8 cellular contexts compared by ENCODE assay signal in the genomic region with DNA sequence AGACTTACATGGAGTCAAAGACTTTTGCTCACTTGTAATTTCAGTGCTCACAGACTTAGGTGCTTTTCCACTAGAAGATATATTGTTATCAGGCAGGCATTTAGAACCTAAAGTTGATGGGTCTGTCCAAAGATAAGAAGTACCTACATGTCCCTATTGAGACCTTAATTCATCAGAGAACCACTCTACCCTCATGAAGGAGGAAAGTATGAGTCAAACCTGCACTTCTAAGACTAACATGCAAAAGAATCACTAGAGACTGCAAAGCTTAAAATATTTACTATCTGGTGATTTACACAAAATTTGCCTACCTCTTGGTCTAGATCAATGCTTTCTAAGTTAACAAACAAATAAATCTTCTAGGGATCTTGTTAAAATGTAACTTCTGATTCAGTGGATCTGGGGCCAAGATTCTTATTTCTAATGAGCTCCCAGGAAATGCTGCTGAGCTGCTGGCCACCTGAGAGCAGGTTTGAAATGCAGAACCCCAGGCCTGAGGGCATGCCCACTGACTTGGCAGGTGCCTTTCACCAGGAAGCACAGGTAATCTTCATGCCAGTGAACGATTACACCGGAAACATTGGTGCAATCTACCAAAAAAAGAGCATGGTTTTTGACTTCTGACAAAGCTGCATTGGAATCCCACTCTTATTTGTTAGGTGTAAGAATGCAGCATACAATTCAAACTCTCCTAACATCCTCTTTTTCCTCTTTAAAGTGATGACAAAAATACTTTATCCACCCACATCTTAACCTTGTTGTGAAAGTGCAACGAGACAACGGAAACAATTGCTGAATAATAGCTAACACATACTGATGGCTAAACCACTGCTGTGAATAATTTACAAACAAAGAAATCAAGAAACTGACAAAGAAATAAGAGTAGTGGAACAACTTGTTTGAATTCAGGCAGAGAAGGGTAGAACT.
DNase-seq lines count a peak whose midpoint lies in the region; ATAC-seq and TF ChIP-seq lines count a peak whose summit lies in the region.

No MANE protein-coding gene starts in this region.

- no peak for TF ChIP-seq POLR2A in uterus (IDR thresholded peaks at IDR 0.05)

- WGBS in heart right ventricle, 2 donors = 46 to 56% methylated on average over 4 of the region's 4 CpGs

- TF ChIP-seq CTCF in heart right ventricle (IDR thresholded peaks at IDR 0.05) (no peak), RWPE2 (IDR thresholded peaks at IDR 0.05; ENCODE audit: poor library complexity, severe bottlenecking) (no peak), uterus (IDR thresholded peaks at IDR 0.05) (no peak)

- no peaks in the 10 kb centered on the region for H3K27me3 ChIP-seq in heart right ventricle
- H3K27me3 ChIP-seq in RWPE2 (ENCODE audit: insufficient read depth, poor library complexity, severe bottlenecking) = no peaks in the 10 kb centered on the region
- no peaks in the 10 kb centered on the region for H3K27me3 ChIP-seq in uterus

- H3K36me3 ChIP-seq in heart right ventricle (no peaks in the 10 kb centered on the region), RWPE2 (ENCODE audit: low read depth) (no peaks in the 10 kb centered on the region), uterus (no peaks in the 10 kb centered on the region)

- DNase-seq in heart right ventricle (no peak), left ventricle myocardium superior (no peak), RWPE2 (ENCODE audit: low spot score) (no peak), uterus (no peak), NCI-H2081 (lab: John Stamatoyannopoulos, UW) (no peak), globus pallidus (ENCODE audit: low spot score) (no peak)

- peaks cover 0 to 19% (median 16%) of the 10 kb centered on the region in 9 donors for H3K4me1 ChIP-seq in heart right ventricle
- H3K4me1 ChIP-seq in RWPE2 (ENCODE audit: insufficient read depth, poor library complexity, severe bottlenecking) = peaks cover 23% of the 10 kb centered on the region
- H3K4me1 ChIP-seq in uterus = peaks cover 0 to 5% of the 10 kb centered on the region in 2 donors

- intact Hi-C loops in heart right ventricle (cut with DNase I) = loop anchor here in 9 of 10 donors (2.0 to 10.0 kb wide), 11 partner anchors 743 to 1213 kb away; a partner anchor contains a TSS
- intact Hi-C loops in left ventricle myocardium superior (cut with micrococcal nuclease) = loop anchor here (5.0 to 10.0 kb wide), 2 partner anchors 751 to 853 kb away; a partner anchor contains a TSS
- intact Hi-C loops in uterus (cut with DNase I; ENCODE audit: low total_unique reads) = no loop called here

- H3K27ac ChIP-seq in heart right ventricle (peak overlapping the region in 6 of 10 donors; percentile 28 to 71 (median 48)), RWPE2 (ENCODE audit: poor library complexity, severe bottlenecking) (peak overlapping the region; percentile 58), uterus (peak overlapping the region; percentile 26 to 34)

- H3K4me3 ChIP-seq in heart right ventricle (no peak overlapping the region), RWPE2 (ENCODE audit: severe bottlenecking) (no peak overlapping the region), uterus (no peak overlapping the region)

- ATAC-seq in heart right ventricle (peak in 1 of 8 donors; percentile 6), left ventricle myocardium superior (no peak), HG02973 (IDR thresholded peaks at IDR 0.05; ENCODE audit: unreplicated experiment) (peak; percentile 70), RWPE2 (ENCODE audit: low read depth) (peak; percentile 64), esophagus mucosa (no peak)

- H3K9me3 ChIP-seq in heart right ventricle (no peaks in the 10 kb centered on the region), RWPE2 (ENCODE audit: severe bottlenecking) (no peaks in the 10 kb centered on the region), uterus (no peaks in the 10 kb centered on the region)

Comparison
In these comparisons a context has a peak if more than half of its experiments do, and no peak if none do; other contexts are left out.
1. ATAC-seq: peak in HG02973 (single experiment) and RWPE2 (single experiment); none in left ventricle myocardium superior (single experiment) and esophagus mucosa (single experiment).
2. Peak in every context shown above with its lines, with median percentiles within 50 percentile points of each other: H3K27ac ChIP-seq.